Comparison of ENCODE assay signal across 12 cellular contexts in genomic region chr7:118312966-118313365, GRCh38.
DNase-seq lines count a peak whose midpoint lies in the region; ATAC-seq and TF ChIP-seq lines count a peak whose summit lies in the region.
"Had no signal": no experiment of that assay in that cellular context is flagged by ENCODE, and none has a peak within 500 bp of the region (broad histone marks: within the 10 kb centered on the region; RNA-seq: fewer than 3 reads in every experiment).

No MANE protein-coding gene starts in this region.

- no peak overlapping the region for H3K27ac Mint-ChIP-seq in activated naive CD4-positive, alpha-beta T cell treated with anti-CD3 and anti-CD28 coated beads, Interleukin-2, amount 50 U/mL, for 72 hours
- H3K27ac Mint-ChIP-seq in activated naive CD4-positive, alpha-beta T cell treated with anti-CD3 and anti-CD28 coated beads for 36 hours, result no peak overlapping the region
- H3K27ac Mint-ChIP-seq: brain had no signal

- intact Hi-C loops in activated naive CD4-positive, alpha-beta T cell treated with anti-CD3 and anti-CD28 coated beads for 36 hours (cut with micrococcal nuclease), result no loop called here

- H3K27me3 Mint-ChIP-seq in activated naive CD4-positive, alpha-beta T cell treated with anti-CD3 and anti-CD28 coated beads for 36 hours (ENCODE audit: low read depth), result peaks cover 13% of the 10 kb centered on the region
- H3K27me3 Mint-ChIP-seq: brain had no signal

- H3K4me3 ChIP-seq in gastroesophageal sphincter, result no peak overlapping the region

- WGBS in gastroesophageal sphincter (ENCODE audit: low coverage in 1 of 2), 2 donors, result 89% methylated on average over 1 of the region's 1 CpG; no CpG with 5 or more reads in 1 of the 2 donors

- no peak for DNase-seq in activated naive CD4-positive, alpha-beta T cell treated with anti-CD3 and anti-CD28 coated beads, Interleukin-2, amount 50 U/mL, for 72 hours (ENCODE audit: low spot score in 2 of 2)
- no peak for DNase-seq in activated naive CD4-positive, alpha-beta T cell treated with anti-CD3 and anti-CD28 coated beads for 36 hours
- DNase-seq in hippocampal formation (lab: John Stamatoyannopoulos, UW), result no peak
- no peak for DNase-seq in hepatic stellate cell (ENCODE audit: low spot score)
- no peak for DNase-seq in T1000 (lab: John Stamatoyannopoulos, UW)
- DNase-seq: activated CD8-positive, alpha-beta memory T cell treated with anti-CD3 and anti-CD28 coated beads for 24 hours; NCI-H187 treated with DMSO at 0.1 percent for 48 hours had no signal

- H3K27ac ChIP-seq in gastroesophageal sphincter, result no peak overlapping the region
- H3K27ac ChIP-seq: parathyroid adenoma had no signal

- no peak overlapping the region for H3K4me3 Mint-ChIP-seq in activated naive CD4-positive, alpha-beta T cell treated with anti-CD3 and anti-CD28 coated beads for 36 hours
- H3K4me3 Mint-ChIP-seq: brain had no signal

- no peak for TF ChIP-seq CTCF in gastroesophageal sphincter (IDR thresholded peaks at IDR 0.05)

- H3K36me3 ChIP-seq in gastroesophageal sphincter, result no peaks in the 10 kb centered on the region

- peak; percentile 40 to 85 for ATAC-seq in activated naive CD4-positive, alpha-beta T cell treated with anti-CD3 and anti-CD28 coated beads, Interleukin-2, amount 50 U/mL, for 72 hours
- ATAC-seq in HG02642 (IDR thresholded peaks at IDR 0.05; ENCODE audit: poor library complexity, unreplicated experiment), result peak; percentile 74
- peak; percentile 62 for ATAC-seq in HG03520 (IDR thresholded peaks at IDR 0.05; ENCODE audit: unreplicated experiment)
- ATAC-seq in gastroesophageal sphincter, result no peak

- TF ChIP-seq POLR2A in gastroesophageal sphincter (IDR thresholded peaks at IDR 0.05), result no peak

- CTCF ChIA-PET in activated naive CD4-positive, alpha-beta T cell treated with anti-CD3 and anti-CD28 coated beads for 36 hours (lab: Charles Lee), result no interaction called here

- H3K36me3 Mint-ChIP-seq in activated naive CD4-positive, alpha-beta T cell treated with anti-CD3 and anti-CD28 coated beads, Interleukin-2, amount 50 U/mL, for 72 hours, result peaks cover 7 to 15% of the 10 kb centered on the region in 2 donors
- H3K36me3 Mint-ChIP-seq in activated naive CD4-positive, alpha-beta T cell treated with anti-CD3 and anti-CD28 coated beads for 36 hours (ENCODE audit: low read depth), result no peaks in the 10 kb centered on the region
- H3K36me3 Mint-ChIP-seq: brain had no signal

- no peak for TF ChIP-seq EP300 in gastroesophageal sphincter (IDR thresholded peaks at IDR 0.05)

- peaks cover 2% of the 10 kb centered on the region for H3K4me1 Mint-ChIP-seq in activated naive CD4-positive, alpha-beta T cell treated with anti-CD3 and anti-CD28 coated beads for 36 hours (ENCODE audit: low read depth)
- H3K4me1 Mint-ChIP-seq: brain had no signal

- H3K27me3 ChIP-seq in gastroesophageal sphincter, result no peaks in the 10 kb centered on the region

- H3K9me3 Mint-ChIP-seq in activated naive CD4-positive, alpha-beta T cell treated with anti-CD3 and anti-CD28 coated beads, Interleukin-2, amount 50 U/mL, for 72 hours, result peaks cover 16 to 23% of the 10 kb centered on the region in 2 donors
- peaks cover 22% of the 10 kb centered on the region for H3K9me3 Mint-ChIP-seq in activated naive CD4-positive, alpha-beta T cell treated with anti-CD3 and anti-CD28 coated beads for 36 hours

- no peaks in the 10 kb centered on the region for H3K4me1 ChIP-seq in gastroesophageal sphincter
- H3K4me1 ChIP-seq: parathyroid adenoma had no signal

- H3K9me3 ChIP-seq in gastroesophageal sphincter, result no peaks in the 10 kb centered on the region
